In genomic region chr15:89802231-89802928, GRCh38 we compare ENCODE assay signal across 29 cellular contexts. TPM values are rescaled to one million over a fixed set of nuclear protein-coding genes. Genes with fewer than 3 reads are reported as not detected.
DNase-seq lines count a peak whose midpoint lies in the region; ATAC-seq, FAIRE-seq and TF ChIP-seq lines count a peak whose summit lies in the region.
"Had no signal": no experiment of that assay in that cellular context is flagged by ENCODE, and none has a peak within 500 bp of the region (broad histone marks: within the 10 kb centered on the region; RNA-seq: fewer than 3 reads in every experiment).

No MANE protein-coding gene starts in this region.

- POLR2A ChIA-PET in endothelial cell of umbilical vein (lab: Charles Lee), result interaction anchor here (0.8 to 1.3 kb wide), 3 partner anchors 10 to 41 kb away, joined by 3 read pairs; partner anchors contain the start of gene ANPEP

- BruUV-seq in endothelial cell of umbilical vein (replicated peaks; lab: Mats Ljungman, UMichigan), result no TSS peak

- H3K79me2 ChIP-seq in endothelial cell of umbilical vein (ENCODE audit: control insufficient read depth, insufficient read depth, low read length), result peaks cover 21% of the 10 kb centered on the region

- no peaks in the 10 kb centered on the region for H4K20me1 ChIP-seq in endothelial cell of umbilical vein (replicated peaks; ENCODE audit: control insufficient read depth, extremely low read depth, insufficient read depth, low read length)

- peak; percentile 56 for TF ChIP-seq POLR2A in endothelial cell of umbilical vein (IDR thresholded peaks at IDR 0.05; ENCODE audit: low read depth, low read length)

- H3K36me3 ChIP-seq in NT2/D1 (ENCODE audit: insufficient read depth, insufficient read length, low read length), result peaks cover 6% of the 10 kb centered on the region
- H3K36me3 ChIP-seq in endothelial cell of umbilical vein (ENCODE audit: control insufficient read depth in 2 of 2, extremely low read depth in 1 of 2, insufficient read depth in 2 of 2, low read length in 2 of 2), result peaks cover 23 to 58% of the 10 kb centered on the region in 2 experiments
- H3K36me3 ChIP-seq: HAP-1 had no signal

- H3K9me3 ChIP-seq in NT2/D1 (ENCODE audit: insufficient read depth, low read length), result no peaks in the 10 kb centered on the region
- no peaks in the 10 kb centered on the region for H3K9me3 ChIP-seq in endothelial cell of umbilical vein (replicated peaks; ENCODE audit: control insufficient read depth, insufficient read depth, low read length)
- H3K9me3 ChIP-seq: Caco-2, HAP-1, suprapubic skin had no signal

- H3K4me2 ChIP-seq in endothelial cell of umbilical vein (ENCODE audit: insufficient read depth, low read length), result peak overlapping the region; percentile 5

- DNase-seq in cardiac septum (ENCODE audit: low spot score), result peak; percentile 64
- no peak for DNase-seq in Right ventricle myocardium inferior (ENCODE audit: missing footprints)
- no peak for DNase-seq in NT2/D1 (ENCODE audit: low read depth, low spot score)
- DNase-seq in endothelial cell of umbilical vein (ENCODE audit: low read depth, low spot score), result peak; percentile 66
- peak; percentile 66 for DNase-seq in retina
- DNase-seq in OCI-M1 (lab: John Stamatoyannopoulos, UW), result no peak
- no peak for DNase-seq in NCI-H1048 (lab: John Stamatoyannopoulos, UW)
- DNase-seq: activated CD4-positive, alpha-beta T cell treated with anti-CD3 and anti-CD28 coated beads, Interleukin-2, amount 10 ng/mL, durations not matched to agents 24 days and 14 days; activated effector memory CD4-positive, alpha-beta T cell treated with anti-CD3 and anti-CD28 coated beads, Interleukin-2, amount 50 U/mL, for 16 hours; activated T-cell treated with anti-CD3 and anti-CD28 coated beads, Interleukin-2, amount 50 U/mL, for 1 hour; Caco-2; cerebellar nuclear complex; DMS79 treated with DMSO at 0.1 percent for 48 hours; GF-D8; Kasumi-1; midbrain; NCI-H1105; NCI-H187 treated with DMSO at 0.1 percent for 48 hours; NCI-H526 had no signal

- H3K9me1 ChIP-seq in endothelial cell of umbilical vein (replicated peaks; ENCODE audit: control insufficient read depth, extremely low read depth, insufficient read depth, low read length), result no peaks in the 10 kb centered on the region

- peak overlapping the region; percentile 26 for H3K9ac ChIP-seq in NT2/D1 (ENCODE audit: insufficient read length, low read depth)
- peak overlapping the region; percentile 21 for H3K9ac ChIP-seq in endothelial cell of umbilical vein (replicated peaks; ENCODE audit: extremely low read depth, insufficient read depth, low read length)

- CTCF ChIA-PET in endothelial cell of umbilical vein (lab: Charles Lee), result interaction anchor here (1.2 to 3.4 kb wide), 4 partner anchors 42 to 86 kb away, joined by 3 to 28 read pairs (median 7); no protein-coding TSS in a partner anchor

- peak; percentile 83 for FAIRE-seq in endothelial cell of umbilical vein (lab: Jason Lieb, UNC)
- FAIRE-seq: islet of Langerhans had no signal

- intact Hi-C loops in cardiac septum (cut with DNase I) (no loop called here), Right ventricle myocardium inferior (cut with DNase I) (no loop called here), endothelial cell of umbilical vein (cut with micrococcal nuclease) (loop anchor here (1.0 to 2.0 kb wide), 3 partner anchors 9 to 26 kb away; partner anchors contain the start of gene MESP2)

- no peak for TF ChIP-seq CTCF in endothelial cell of umbilical vein (IDR thresholded peaks at IDR 0.05; ENCODE audit: extremely low read depth in 1 of 2, insufficient read depth in 1 of 2, low read depth in 1 of 2, low read length in 2 of 2)

- H2AFZ ChIP-seq in endothelial cell of umbilical vein (ENCODE audit: low read depth, low read length), result no peak overlapping the region

- H3K27ac ChIP-seq in endothelial cell of umbilical vein (ENCODE audit: insufficient read depth, low read depth, low read length), result peak overlapping the region; percentile 65
- H3K27ac ChIP-seq: RWPE1, suprapubic skin had no signal

- H3K4me1 ChIP-seq in NT2/D1 (ENCODE audit: insufficient read depth, insufficient read length) (peaks cover 26% of the 10 kb centered on the region), endothelial cell of umbilical vein (ENCODE audit: control insufficient read depth, extremely low read depth, insufficient read depth, low read length) (peaks cover 17% of the 10 kb centered on the region)
- H3K4me1 ChIP-seq: HAP-1, suprapubic skin had no signal

- H3K27me3 ChIP-seq in NT2/D1 (ENCODE audit: insufficient read depth, insufficient read length), result no peaks in the 10 kb centered on the region
- no peaks in the 10 kb centered on the region for H3K27me3 ChIP-seq in endothelial cell of umbilical vein (ENCODE audit: control insufficient read depth in 2 of 2, insufficient read depth in 2 of 2, low read length in 2 of 2)
- H3K27me3 ChIP-seq: suprapubic skin had no signal

- dilution Hi-C loops in endothelial cell of umbilical vein (cut with MboI; ENCODE audit: extremely low pct_ligation_motif_present, low sequenced_read_pairs), result no loop called here

- no peak for ATAC-seq in Right ventricle myocardium inferior
- no peak for ATAC-seq in HG02973 (IDR thresholded peaks at IDR 0.05; ENCODE audit: unreplicated experiment)
- ATAC-seq: naive thymus-derived CD8-positive, alpha-beta T cell had no signal

- no peak overlapping the region for H3K4me3 ChIP-seq in NT2/D1 (ENCODE audit: insufficient read length, low read depth)
- no peak overlapping the region for H3K4me3 ChIP-seq in endothelial cell of umbilical vein (replicated peaks in 1 of 3; ENCODE audit: insufficient read depth in 1 of 3, low read depth in 1 of 3, low read length in 3 of 3)
- H3K4me3 ChIP-seq: HAP-1, suprapubic skin had no signal

TF ChIP-seq in endothelial cell of umbilical vein, 7 proteins besides CTCF, POLR2A, EP300 and RAD21:
- TF ChIP-seq POLR2AphosphoS5 (IDR thresholded peaks at IDR 0.05; ENCODE audit: insufficient read depth, low read depth, low read length) (peak; percentile 65), JUN (IDR thresholded peaks at IDR 0.05; ENCODE audit: borderline replicate concordance, insufficient read depth, insufficient read length, low read depth) (no peak)

RNA-seq across cellular contexts. Expression of gene ANPEP, which starts 12.3 kb away (rescaled TPM):
- total RNA-seq in cardiac septum, result 4.3 TPM
- 9.4 TPM for total RNA-seq in Right ventricle myocardium inferior
- total RNA-seq in endothelial cell of umbilical vein, result 199 and 221 TPM in 2 replicates
- polyA plus RNA-seq in endothelial cell of umbilical vein, result 177 and 190 TPM in 2 replicates
- polyA plus RNA-seq in endothelial cell of umbilical vein (2011; cell fraction: cytosol; rRNA removed), result 189 and 193 TPM in 2 replicates
- polyA plus RNA-seq in endothelial cell of umbilical vein (2011; cell fraction: nucleus; rRNA removed), result 268 and 281 TPM in 2 replicates
- polyA plus RNA-seq in endothelial cell of umbilical vein (2012), result 227 and 501 TPM in 2 replicates
- polyA minus RNA-seq in endothelial cell of umbilical vein, result 193 and 209 TPM in 2 replicates
- polyA minus RNA-seq in endothelial cell of umbilical vein (2011; cell fraction: cytosol; rRNA and poly(A)+ RNA removed), result not detected
- polyA minus RNA-seq in endothelial cell of umbilical vein (2011; cell fraction: nucleus; rRNA and poly(A)+ RNA removed), result 83.8 and 94.2 TPM in 2 replicates
- total RNA-seq: activated CD8-positive, alpha-beta memory T cell treated with anti-CD3 and anti-CD28 coated beads for 36 hours had no signal

RNA-seq across cellular contexts. Expression of gene MESP2, which starts 26.2 kb away (rescaled TPM):
- total RNA-seq in cardiac septum (0.19 TPM), Right ventricle myocardium inferior (0.51 TPM), endothelial cell of umbilical vein (0.42 TPM in 1 of 2 replicates, not detected in the other)
- polyA plus RNA-seq in endothelial cell of umbilical vein, result 0.21 and 0.43 TPM in 2 replicates
- 0.14 and 0.22 TPM in 2 replicates for polyA plus RNA-seq in endothelial cell of umbilical vein (2011; cell fraction: cytosol; rRNA removed)
- not detected in 2 replicates for polyA plus RNA-seq in endothelial cell of umbilical vein (2011; cell fraction: nucleus; rRNA removed)
- 0.27 and 0.64 TPM in 2 replicates for polyA plus RNA-seq in endothelial cell of umbilical vein (2012)
- polyA minus RNA-seq in endothelial cell of umbilical vein, result not detected in 2 replicates
- not detected for polyA minus RNA-seq in endothelial cell of umbilical vein (2011; cell fraction: cytosol; rRNA and poly(A)+ RNA removed)
- polyA minus RNA-seq in endothelial cell of umbilical vein (2011; cell fraction: nucleus; rRNA and poly(A)+ RNA removed), result not detected in 2 replicates
- total RNA-seq: activated CD4-positive, alpha-beta T cell treated with anti-CD3 and anti-CD28 coated beads, Interleukin-2, amount 10 ng/mL, durations not matched to agents 24 days and 14 days; activated CD8-positive, alpha-beta memory T cell treated with anti-CD3 and anti-CD28 coated beads for 36 hours; naive thymus-derived CD8-positive, alpha-beta T cell; osteocyte; renal cortical epithelial cell; urinary bladder had no signal
- polyA plus RNA-seq: naive thymus-derived CD8-positive, alpha-beta T cell had no signal

RNA-seq across cellular contexts. Expression of gene MESP1, which starts 51.3 kb away (rescaled TPM):
- total RNA-seq in cardiac septum (0.86 TPM), Right ventricle myocardium inferior (7.4 TPM), endothelial cell of umbilical vein (1.0 and 1.7 TPM in 2 replicates)
- 0.68 and 1.0 TPM in 2 replicates for polyA plus RNA-seq in endothelial cell of umbilical vein
- 0.21 and 0.35 TPM in 2 replicates for polyA plus RNA-seq in endothelial cell of umbilical vein (2011; cell fraction: cytosol; rRNA removed)
- 0.08 and 0.22 TPM in 2 replicates for polyA plus RNA-seq in endothelial cell of umbilical vein (2011; cell fraction: nucleus; rRNA removed)
- 1.00 and 1.3 TPM in 2 replicates for polyA plus RNA-seq in endothelial cell of umbilical vein (2012)
- polyA minus RNA-seq in endothelial cell of umbilical vein, result not detected in 2 replicates
- 4.2 TPM for polyA minus RNA-seq in endothelial cell of umbilical vein (2011; cell fraction: cytosol; rRNA and poly(A)+ RNA removed)
- 0.24 and 0.53 TPM in 2 replicates for polyA minus RNA-seq in endothelial cell of umbilical vein (2011; cell fraction: nucleus; rRNA and poly(A)+ RNA removed)
- total RNA-seq: urinary bladder had no signal

Comparison
In these comparisons a context has a peak if more than half of its experiments do, and no peak if none do; other contexts are left out.
1. DNase-seq: peak in cardiac septum (single experiment), endothelial cell of umbilical vein (single experiment) and retina (single experiment); none in Right ventricle myocardium inferior (single experiment), NT2/D1 (single experiment), OCI-M1 (single experiment) and NCI-H1048 (single experiment).
2. RNA of gene ANPEP, which starts 12.3 kb away (total RNA-seq): 199 to 221 TPM in endothelial cell of umbilical vein; 9.4 TPM in Right ventricle myocardium inferior (single experiment) and 4.3 TPM in cardiac septum (single experiment); every median in the first group is over 10 times any median in the second.